Comparison of ENCODE assay signal across 17 cellular contexts in genomic region chr14:79483472-79483871, GRCh38.
DNase-seq lines count a peak whose midpoint lies in the region; ATAC-seq lines count a peak whose summit lies in the region.
"Had no signal": no experiment of that assay in that cellular context is flagged by ENCODE, and none has a peak within 500 bp of the region (broad histone marks: within the 10 kb centered on the region; RNA-seq: fewer than 3 reads in every experiment).

No MANE protein-coding gene starts in this region.

- H3K27ac ChIP-seq in HUES48 (ENCODE audit: low read depth, low read length): peak overlapping the region; percentile 69

- peak; percentile 94 for DNase-seq in COLO829 (ENCODE audit: low spot score)
- DNase-seq in brain pericyte (ENCODE audit: low read depth, low spot score): peak; percentile 6
- DNase-seq in myocyte (ENCODE audit: low read depth): peak; percentile 59
- no peak for DNase-seq in activated CD4-positive, alpha-beta memory T cell treated with anti-CD3 and anti-CD28 coated beads, Interleukin-2, amount 10 ng/mL, durations not matched to agents 7 days and 5 days
- DNase-seq in NOMO-1 treated with dmso at 0.1 percent for 144 hours (lab: John Stamatoyannopoulos, UW; ENCODE audit: unreplicated experiment): no peak
- no peak for DNase-seq in UCSD-AML1 (lab: John Stamatoyannopoulos, UW; ENCODE audit: unreplicated experiment)
- DNase-seq: activated CD8-positive, alpha-beta T cell treated with anti-CD3 and anti-CD28 coated beads for 36 hours; activated effector memory CD4-positive, alpha-beta T cell treated with anti-CD3 and anti-CD28 coated beads, Interleukin-2, amount 50 U/mL, for 16 hours; aorta; BE2C; NCI-H1092 treated with DMSO at 0.1 percent for 48 hours; NCI-H446 treated with DMSO at 0.1 percent for 48 hours; stimulated activated CD4-positive, alpha-beta T cell treated with anti-CD3 and anti-CD28 coated beads, Interleukin-2, amount 100 ng/mL, for 48 hours; T-helper 9 cell had no signal

- peaks cover 2% of the 10 kb centered on the region for H3K9me3 Mint-ChIP-seq in activated CD4-positive, alpha-beta memory T cell treated with anti-CD3 and anti-CD28 coated beads, Interleukin-2, amount 10 ng/mL, durations not matched to agents 7 days and 5 days
- H3K9me3 Mint-ChIP-seq: activated CD8-positive, alpha-beta T cell treated with anti-CD3 and anti-CD28 coated beads for 36 hours had no signal

- CTCF ChIA-PET in activated CD4-positive, alpha-beta memory T cell treated with anti-CD3 and anti-CD28 coated beads, Interleukin-2, amount 10 ng/mL, durations not matched to agents 7 days and 5 days (lab: Charles Lee): no interaction called here

- H3K27ac Mint-ChIP-seq in activated CD4-positive, alpha-beta memory T cell treated with anti-CD3 and anti-CD28 coated beads, Interleukin-2, amount 10 ng/mL, durations not matched to agents 7 days and 5 days: no peak overlapping the region
- H3K27ac Mint-ChIP-seq: activated CD8-positive, alpha-beta T cell treated with anti-CD3 and anti-CD28 coated beads for 36 hours had no signal

- H3K4me1 ChIP-seq in HUES48 (ENCODE audit: control insufficient read depth, insufficient read depth, low read length): peaks cover 15% of the 10 kb centered on the region
- H3K4me1 ChIP-seq: BE2C had no signal

- no peak overlapping the region for H3K9ac ChIP-seq in HUES48 (ENCODE audit: low read depth, low read length)

- H3K4me1 Mint-ChIP-seq in activated CD4-positive, alpha-beta memory T cell treated with anti-CD3 and anti-CD28 coated beads, Interleukin-2, amount 10 ng/mL, durations not matched to agents 7 days and 5 days: no peaks in the 10 kb centered on the region

- no peaks in the 10 kb centered on the region for H3K27me3 Mint-ChIP-seq in activated CD4-positive, alpha-beta memory T cell treated with anti-CD3 and anti-CD28 coated beads, Interleukin-2, amount 10 ng/mL, durations not matched to agents 7 days and 5 days
- H3K27me3 Mint-ChIP-seq: activated CD8-positive, alpha-beta T cell treated with anti-CD3 and anti-CD28 coated beads for 36 hours had no signal

- H3K4me3 Mint-ChIP-seq in activated CD4-positive, alpha-beta memory T cell treated with anti-CD3 and anti-CD28 coated beads, Interleukin-2, amount 10 ng/mL, durations not matched to agents 7 days and 5 days: no peak overlapping the region
- H3K4me3 Mint-ChIP-seq: activated CD8-positive, alpha-beta T cell treated with anti-CD3 and anti-CD28 coated beads for 36 hours had no signal

- no peaks in the 10 kb centered on the region for H3K9me3 ChIP-seq in HUES48 (ENCODE audit: control insufficient read depth, insufficient read depth, low read length)
- H3K9me3 ChIP-seq: BE2C had no signal

- no peak for ATAC-seq in HG03469 (IDR thresholded peaks at IDR 0.05; ENCODE audit: unreplicated experiment)
- ATAC-seq: activated CD8-positive, alpha-beta T cell treated with anti-CD3 and anti-CD28 coated beads for 36 hours; Panc1 had no signal

- no peaks in the 10 kb centered on the region for H3K36me3 Mint-ChIP-seq in activated CD4-positive, alpha-beta memory T cell treated with anti-CD3 and anti-CD28 coated beads, Interleukin-2, amount 10 ng/mL, durations not matched to agents 7 days and 5 days (ENCODE audit: low read depth)

- H3K4me3 ChIP-seq in HUES48 (ENCODE audit: low read depth, low read length): no peak overlapping the region

- no peaks in the 10 kb centered on the region for H3K27me3 ChIP-seq in HUES48 (ENCODE audit: control insufficient read depth, insufficient read depth, low read length)
- H3K27me3 ChIP-seq: BE2C had no signal

- POLR2A ChIA-PET in activated CD4-positive, alpha-beta memory T cell treated with anti-CD3 and anti-CD28 coated beads, Interleukin-2, amount 10 ng/mL, durations not matched to agents 7 days and 5 days (lab: Charles Lee): no interaction called here

- H3K36me3 ChIP-seq in HUES48 (ENCODE audit: control insufficient read depth, insufficient read depth, low read length): no peaks in the 10 kb centered on the region
- H3K36me3 ChIP-seq: BE2C had no signal

Comparison
In these comparisons a context has a peak if more than half of its experiments do, and no peak if none do; other contexts are left out.
1. DNase-seq: peak in COLO829 (single experiment), brain pericyte (single experiment) and myocyte (single experiment); none in activated CD4-positive, alpha-beta memory T cell treated with anti-CD3 and anti-CD28 coated beads, Interleukin-2, amount 10 ng/mL, durations not matched to agents 7 days and 5 days (single experiment), NOMO-1 treated with dmso at 0.1 percent for 144 hours (single experiment) and UCSD-AML1 (single experiment).